ENCODE assay signal across 20 cellular contexts in the genomic region with DNA sequence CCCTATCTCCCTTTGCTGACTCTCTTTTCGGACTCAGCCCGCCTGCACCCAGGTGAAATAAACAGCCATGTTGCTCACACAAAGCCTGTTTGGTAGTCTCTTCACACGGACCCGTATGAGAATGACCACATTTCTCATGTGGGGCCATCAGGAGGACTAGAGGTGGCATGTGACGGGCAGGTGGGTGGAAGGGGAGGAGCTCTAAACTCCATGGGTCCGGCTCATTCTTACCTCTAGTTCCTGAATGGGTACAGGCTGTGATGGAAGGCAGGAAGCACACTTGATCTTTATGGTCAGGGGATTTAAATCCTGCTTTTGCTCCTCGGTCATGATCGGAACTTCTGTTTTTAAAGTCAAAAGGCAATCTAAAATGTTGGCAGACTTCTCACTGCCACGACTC. TPM values are rescaled to one million over a fixed set of nuclear protein-coding genes. Genes with fewer than 3 reads are reported as not detected.
A peak's percentile ranks its signal among the peaks of the same experiment; 100 is the strongest.
DNase-seq lines count a peak whose midpoint lies in the region; ATAC-seq, FAIRE-seq and TF ChIP-seq lines count a peak whose summit lies in the region.
"Had no signal": no experiment of that assay in that cellular context is flagged by ENCODE, and none has a peak within 500 bp of the region (broad histone marks: within the 10 kb centered on the region; RNA-seq: fewer than 3 reads in every experiment).

No MANE protein-coding gene starts in this region.

- 83 to 84% methylated on average over 9 of the region's 9 CpGs for WGBS in esophagus, 2 donors

- DNase-seq in H7 (peak; percentile 38), astrocyte (ENCODE audit: low read depth) (no peak), mucosa of descending colon (no peak), coronary artery (ENCODE audit: low spot score) (no peak)
- DNase-seq: C1 segment of cervical spinal cord; Calu3; CD4-positive, alpha-beta memory T cell; COR-L47; DMS153; DND-41; HFFc6 had no signal

- H3K36me3 Mint-ChIP-seq in astrocyte (ENCODE audit: low read depth, unreplicated experiment) = no peaks in the 10 kb centered on the region
- H3K36me3 Mint-ChIP-seq: CD4-positive, alpha-beta memory T cell had no signal

- intact Hi-C loops in mucosa of descending colon (cut with DNase I, micrococcal nuclease) = no loop called here

- H3K36me3 ChIP-seq in H7 (replicated peaks; ENCODE audit: control insufficient read depth, insufficient read depth, low read length) = no peaks in the 10 kb centered on the region
- no peaks in the 10 kb centered on the region for H3K36me3 ChIP-seq in astrocyte (ENCODE audit: insufficient read depth, low read length)
- no peaks in the 10 kb centered on the region for H3K36me3 ChIP-seq in esophagus (ENCODE audit: control insufficient read depth in 2 of 2, insufficient read depth in 2 of 2, low read length in 1 of 2)
- no peaks in the 10 kb centered on the region for H3K36me3 ChIP-seq in mucosa of descending colon (ENCODE audit: low read depth)
- H3K36me3 ChIP-seq: HAP-1 had no signal

- H3K4me2 ChIP-seq in astrocyte (ENCODE audit: low read length) = no peak overlapping the region

- H3K27ac Mint-ChIP-seq in astrocyte (ENCODE audit: unreplicated experiment) = no peak overlapping the region
- H3K27ac Mint-ChIP-seq: HFFc6 had no signal

- H3K4me3 Mint-ChIP-seq in astrocyte (ENCODE audit: unreplicated experiment) = peak overlapping the region; percentile 45
- H3K4me3 Mint-ChIP-seq: HFFc6 had no signal

- TF ChIP-seq CTCF in astrocyte (IDR thresholded peaks at IDR 0.05; ENCODE audit: insufficient read depth, low read depth, low read length) (no peak), mucosa of descending colon (IDR thresholded peaks at IDR 0.05) (no peak), coronary artery (IDR thresholded peaks at IDR 0.05) (no peak)

- H3K9ac ChIP-seq in astrocyte (ENCODE audit: low read length) = no peak overlapping the region

- H3K4me1 ChIP-seq in astrocyte (ENCODE audit: insufficient read depth, low read length) = no peaks in the 10 kb centered on the region
- H3K4me1 ChIP-seq in esophagus (ENCODE audit: control insufficient read depth in 2 of 2, insufficient read depth in 2 of 2, low read length in 1 of 2) = peaks cover 0 to 4% of the 10 kb centered on the region in 2 donors
- H3K4me1 ChIP-seq in mucosa of descending colon (ENCODE audit: low read depth) = no peaks in the 10 kb centered on the region
- H3K4me1 ChIP-seq: HAP-1 had no signal

- H3K27ac ChIP-seq in astrocyte (ENCODE audit: low read depth, low read length) (no peak overlapping the region), esophagus (ENCODE audit: low read depth in 2 of 2, low read length in 1 of 2) (peak overlapping the region; percentile 1 to 49), coronary artery (no peak overlapping the region)

- H4K20me1 ChIP-seq in astrocyte (ENCODE audit: insufficient read depth, low read length) = no peaks in the 10 kb centered on the region

- H3K9me3 Mint-ChIP-seq in astrocyte (ENCODE audit: unreplicated experiment) = peaks cover 3% of the 10 kb centered on the region
- H3K9me3 Mint-ChIP-seq: CD4-positive, alpha-beta memory T cell; HFFc6 had no signal

- H3K4me3 ChIP-seq in H7 (ENCODE audit: insufficient read depth, low read depth, low read length) = no peak overlapping the region
- no peak overlapping the region for H3K4me3 ChIP-seq in astrocyte (ENCODE audit: insufficient read depth, low read depth, low read length)
- no peak overlapping the region for H3K4me3 ChIP-seq in esophagus (ENCODE audit: low read depth in 1 of 2, low read length in 2 of 2)
- no peak overlapping the region for H3K4me3 ChIP-seq in mucosa of descending colon
- H3K4me3 ChIP-seq in coronary artery = no peak overlapping the region
- H3K4me3 ChIP-seq: HAP-1 had no signal

- H3K9me3 ChIP-seq in astrocyte (ENCODE audit: insufficient read depth, low read depth, low read length) = no peaks in the 10 kb centered on the region
- no peaks in the 10 kb centered on the region for H3K9me3 ChIP-seq in esophagus (ENCODE audit: control insufficient read depth in 2 of 2, insufficient read depth in 1 of 2, low read depth in 1 of 2, low read length in 1 of 2)
- no peaks in the 10 kb centered on the region for H3K9me3 ChIP-seq in mucosa of descending colon
- H3K9me3 ChIP-seq: HAP-1 had no signal

- ATAC-seq in mucosa of descending colon (peak; percentile 57), HG03108 (IDR thresholded peaks at IDR 0.05; ENCODE audit: unreplicated experiment) (no peak), HG03520 (IDR thresholded peaks at IDR 0.05; ENCODE audit: unreplicated experiment) (no peak), HG03045 (IDR thresholded peaks at IDR 0.05; ENCODE audit: unreplicated experiment) (no peak)

- no peak for FAIRE-seq in astrocyte (lab: Jason Lieb, UNC)
- FAIRE-seq: G401.6, GM12892 had no signal

- H3K27me3 ChIP-seq in H7 (ENCODE audit: control insufficient read depth, insufficient read depth, low read length) = no peaks in the 10 kb centered on the region
- H3K27me3 ChIP-seq in astrocyte (ENCODE audit: insufficient read depth, low read length) = peaks cover 3% of the 10 kb centered on the region
- no peaks in the 10 kb centered on the region for H3K27me3 ChIP-seq in esophagus (ENCODE audit: control insufficient read depth in 1 of 2, insufficient read depth in 2 of 2, low read length in 2 of 2)

- no peaks in the 10 kb centered on the region for H3K79me2 ChIP-seq in astrocyte (ENCODE audit: insufficient read depth, low read length)

- H3K27me3 Mint-ChIP-seq in astrocyte (ENCODE audit: low read depth, unreplicated experiment) = peaks cover 42% of the 10 kb centered on the region

- H3K4me1 Mint-ChIP-seq in astrocyte (ENCODE audit: low read depth, unreplicated experiment) = no peaks in the 10 kb centered on the region

- H2AFZ ChIP-seq in astrocyte (ENCODE audit: low read depth, low read length) = no peak overlapping the region

RNA-seq across cellular contexts. Expression of gene CFAP92, which starts 28.6 kb away (rescaled TPM):
- total RNA-seq in H7 (2014; rRNA removed; shearing (Covaris generic)) = 0.87 and 1.7 TPM in 2 replicates
- total RNA-seq in astrocyte = 0.10 and 0.52 TPM in 2 replicates
- polyA plus RNA-seq in esophagus = under 1 TPM; 0.59 to 0.66 TPM
- total RNA-seq in mucosa of descending colon = 1 to 10 TPM; 1.1 to 1.5 (median 1.3) TPM
- total RNA-seq: A673, HFFc6 had no signal
- polyA plus RNA-seq: BJ had no signal

RNA-seq across cellular contexts. Expression of gene EFCC1, which starts 35.8 kb away (rescaled TPM):
- 0.21 and 0.81 TPM in 2 replicates for total RNA-seq in H7 (2014; rRNA removed; shearing (Covaris generic))
- total RNA-seq in astrocyte (not detected in 2 replicates), mucosa of descending colon (10 to 100 TPM in 1 of 3 donors, 1 to 10 TPM in 2; 1.8 to 12.0 (median 3.6) TPM)
- polyA plus RNA-seq in esophagus = 1 to 10 TPM in 1 of 2 donors, under 1 TPM in 1; 0.96 to 1.0 TPM
- total RNA-seq: A673; Calu3; CD4-positive, alpha-beta memory T cell; HFFc6 had no signal
- polyA plus RNA-seq: BJ; CD4-positive, alpha-beta memory T cell had no signal

Comparison
In these comparisons a context has a peak if more than half of its experiments do, and no peak if none do; other contexts are left out.
1. H3K27ac ChIP-seq: peak in esophagus (2 of 2); none in astrocyte (single experiment) and coronary artery (0 of 2).